ENCODE assay signal across 11 cellular contexts in the genomic region with DNA sequence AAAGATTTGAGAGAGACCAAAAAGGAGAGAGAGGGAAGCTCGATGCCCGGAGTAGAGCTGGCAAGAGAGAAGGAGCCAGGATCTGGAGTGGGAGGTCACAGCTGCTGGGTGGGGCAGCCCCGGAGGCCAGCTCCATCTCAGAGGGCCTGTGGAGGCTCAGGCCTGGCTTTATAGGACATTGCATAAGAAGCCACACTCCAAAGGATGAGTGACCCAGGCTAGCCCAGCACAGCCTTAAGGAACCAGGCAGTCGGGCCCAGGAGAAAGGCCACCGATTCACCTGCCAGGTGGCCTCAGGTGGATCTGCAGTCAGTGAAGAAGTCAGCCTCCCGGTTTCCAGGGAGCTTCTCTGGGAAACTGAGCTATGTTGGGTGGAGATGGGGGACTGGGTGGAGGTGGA. TPM values are rescaled to one million over a fixed set of nuclear protein-coding genes. Genes with fewer than 3 reads are reported as not detected.
DNase-seq lines count a peak whose midpoint lies in the region; ATAC-seq and TF ChIP-seq lines count a peak whose summit lies in the region.
"Had no signal": no experiment of that assay in that cellular context is flagged by ENCODE, and none has a peak within 500 bp of the region (broad histone marks: within the 10 kb centered on the region; RNA-seq: fewer than 3 reads in every experiment).

No MANE protein-coding gene starts in this region.

- H3K9me3 Mint-ChIP-seq in chondrocyte (ENCODE audit: low read depth) (no peaks in the 10 kb centered on the region), endothelial cell (ENCODE audit: unreplicated experiment) (no peaks in the 10 kb centered on the region)
- H3K9me3 Mint-ChIP-seq: naive thymus-derived CD8-positive, alpha-beta T cell had no signal

- peak overlapping the region; percentile 64 to 84 (median 77) for H3K9ac ChIP-seq in skeletal muscle tissue (ENCODE audit: low read depth in 1 of 3, low read length in 3 of 3)

- no peak for TF ChIP-seq CTCF in HFF-Myc (IDR thresholded peaks at IDR 0.05; ENCODE audit: low read depth, low read length, missing control alignments)
- no peak for TF ChIP-seq CTCF in chondrocyte (IDR thresholded peaks at IDR 0.05)
- TF ChIP-seq CTCF in endothelial cell (IDR thresholded peaks at IDR 0.05; ENCODE audit: unreplicated experiment), result no peak

- DNase-seq in HFF-Myc (ENCODE audit: extremely low read depth, low read depth) (no peak), chondrocyte (ENCODE audit: low spot score) (peak; percentile 57), mucosa of gallbladder (ENCODE audit: low spot score) (no peak), endothelial cell (ENCODE audit: low spot score) (no peak)
- DNase-seq: naive thymus-derived CD8-positive, alpha-beta T cell; NCI-H226 had no signal

- H3K9me3 ChIP-seq in iPS-18c (ENCODE audit: control insufficient read depth, insufficient read depth, low read length) (peaks cover 2% of the 10 kb centered on the region), skeletal muscle tissue (ENCODE audit: control insufficient read depth in 3 of 3, low read length in 3 of 3) (no peaks in the 10 kb centered on the region)

- peak overlapping the region; percentile 94 for H3K4me3 Mint-ChIP-seq in chondrocyte (ENCODE audit: unreplicated experiment)
- H3K4me3 Mint-ChIP-seq in endothelial cell (ENCODE audit: unreplicated experiment), result no peak overlapping the region

- ATAC-seq in GM21717 (IDR thresholded peaks at IDR 0.05; ENCODE audit: unreplicated experiment) (no peak), HG03565 (IDR thresholded peaks at IDR 0.05; ENCODE audit: unreplicated experiment) (no peak)
- ATAC-seq: naive thymus-derived CD8-positive, alpha-beta T cell had no signal

- H3K36me3 Mint-ChIP-seq in chondrocyte (ENCODE audit: low read depth), result peaks cover 3% of the 10 kb centered on the region
- H3K36me3 Mint-ChIP-seq in endothelial cell (ENCODE audit: low read depth, unreplicated experiment), result no peaks in the 10 kb centered on the region
- H3K36me3 Mint-ChIP-seq: naive thymus-derived CD8-positive, alpha-beta T cell had no signal

- H3K4me1 Mint-ChIP-seq in chondrocyte (ENCODE audit: low read depth) (peaks cover 65% of the 10 kb centered on the region), endothelial cell (ENCODE audit: unreplicated experiment) (peaks cover 4% of the 10 kb centered on the region)

- H3K36me3 ChIP-seq in skeletal muscle tissue (ENCODE audit: control insufficient read depth in 3 of 3, insufficient read depth in 3 of 3, low read length in 3 of 3), result no peaks in the 10 kb centered on the region

- H3K27me3 ChIP-seq in skeletal muscle tissue (ENCODE audit: control insufficient read depth in 3 of 3, insufficient read depth in 3 of 3, low read length in 3 of 3), result peaks cover 12 to 30% (median 20%) of the 10 kb centered on the region in 3 donors

- no peaks in the 10 kb centered on the region for H3K27me3 Mint-ChIP-seq in chondrocyte (ENCODE audit: low read depth)
- H3K27me3 Mint-ChIP-seq in endothelial cell (ENCODE audit: unreplicated experiment), result peaks cover 1% of the 10 kb centered on the region

- peak overlapping the region; percentile 81 for H3K27ac ChIP-seq in skeletal muscle tissue (ENCODE audit: low read depth, low read length)

- H3K27ac Mint-ChIP-seq in chondrocyte (ENCODE audit: unreplicated experiment), result peak overlapping the region; percentile 93
- H3K27ac Mint-ChIP-seq in endothelial cell (ENCODE audit: unreplicated experiment), result no peak overlapping the region

- H3K4me1 ChIP-seq in skeletal muscle tissue (ENCODE audit: control insufficient read depth in 3 of 3, insufficient read depth in 3 of 3, low read length in 3 of 3), result peaks cover 15 to 26% (median 20%) of the 10 kb centered on the region in 3 donors

- H3K4me3 ChIP-seq in HFF-Myc (replicated peaks; ENCODE audit: low read depth, low read length), result peak overlapping the region; percentile 53
- peak overlapping the region; percentile 64; the same call in 1 of the 2 replicates for H3K4me3 ChIP-seq in iPS-18c (ENCODE audit: insufficient read depth, low read depth, low read length)
- H3K4me3 ChIP-seq in skeletal muscle tissue (ENCODE audit: low read length in 3 of 3), result peak overlapping the region; percentile 58 to 76 (median 70)

RNA-seq across cellular contexts. Expression of gene PLAC9, which starts 0.7 kb away (rescaled TPM):
- total RNA-seq in chondrocyte (121 to 198 TPM (median 193 TPM) in 3 replicates), skeletal muscle tissue (36.5 TPM), mucosa of gallbladder (8.5 TPM), endothelial cell (ENCODE audit: unreplicated experiment) (not detected)
- total RNA-seq: naive thymus-derived CD8-positive, alpha-beta T cell; T-helper 1 cell treated with Interleukin-12 subunit alpha and Interleukin-12 subunit beta and Interleukin-4 antibody, amounts not matched to agents 30 ng/mL and 1 ng/mL, for 36 hours had no signal

RNA-seq across cellular contexts. Expression of gene TMEM254, which starts 54.8 kb away (rescaled TPM):
- 18.2 to 19.6 TPM (median 18.9 TPM) in 3 replicates for total RNA-seq in chondrocyte
- total RNA-seq in skeletal muscle tissue, result 8.9 TPM
- 37.7 TPM for total RNA-seq in mucosa of gallbladder
- total RNA-seq in endothelial cell (ENCODE audit: unreplicated experiment), result 16.6 TPM
